21 cellular contexts compared by ENCODE assay signal in genomic region chr15:90565866-90566265, GRCh38. TPM values are rescaled to one million over a fixed set of nuclear protein-coding genes. Genes with fewer than 3 reads are reported as not detected.
DNase-seq lines count a peak whose midpoint lies in the region; ATAC-seq and TF ChIP-seq lines count a peak whose summit lies in the region.
"Had no signal": no experiment of that assay in that cellular context is flagged by ENCODE, and none has a peak within 500 bp of the region (broad histone marks: within the 10 kb centered on the region; RNA-seq: fewer than 3 reads in every experiment).

No MANE protein-coding gene starts in this region.

- H3K79me2 ChIP-seq in PC-3 (ENCODE audit: low read length) (no peaks in the 10 kb centered on the region), osteoblast (ENCODE audit: insufficient read depth, low read length) (peaks cover 52% of the 10 kb centered on the region)

- TF ChIP-seq CTCF in PC-3 (conservative IDR thresholded peaks at IDR 0.05; ENCODE audit: low read depth, low read length) = no peak
- no peak for TF ChIP-seq CTCF in osteoblast (IDR thresholded peaks at IDR 0.05; ENCODE audit: extremely low read depth, low read depth, low read length)

- peaks cover 34% of the 10 kb centered on the region for H3K36me3 Mint-ChIP-seq in activated CD8-positive, alpha-beta memory T cell treated with anti-CD3 and anti-CD28 coated beads, Interleukin-2, amount 10 ng/mL, durations not matched to agents 7 days and 5 days
- peaks cover 15% of the 10 kb centered on the region for H3K36me3 Mint-ChIP-seq in activated CD4-positive, alpha-beta memory T cell treated with anti-CD3 and anti-CD28 coated beads for 36 hours
- H3K36me3 Mint-ChIP-seq in effector memory CD8-positive, alpha-beta T cell (ENCODE audit: insufficient read depth) = peaks cover 8% of the 10 kb centered on the region
- H3K36me3 Mint-ChIP-seq in stimulated activated naive B cell treated with anti-CD40 and anti-IgM and Interleukin-4, amounts not matched to agents 10 μg/mL and 1 μg/mL and 100 μg/mL, for 72 hours = peaks cover 12 to 15% of the 10 kb centered on the region in 2 donors

- H3K27me3 Mint-ChIP-seq in activated CD8-positive, alpha-beta memory T cell treated with anti-CD3 and anti-CD28 coated beads, Interleukin-2, amount 10 ng/mL, durations not matched to agents 7 days and 5 days = no peaks in the 10 kb centered on the region
- H3K27me3 Mint-ChIP-seq in activated CD4-positive, alpha-beta memory T cell treated with anti-CD3 and anti-CD28 coated beads for 36 hours = no peaks in the 10 kb centered on the region
- H3K27me3 Mint-ChIP-seq in effector memory CD8-positive, alpha-beta T cell = no peaks in the 10 kb centered on the region
- no peaks in the 10 kb centered on the region for H3K27me3 Mint-ChIP-seq in stimulated activated naive B cell treated with anti-CD40 and anti-IgM and Interleukin-4, amounts not matched to agents 10 μg/mL and 1 μg/mL and 100 μg/mL, for 72 hours

- H3K27ac Mint-ChIP-seq in activated CD8-positive, alpha-beta memory T cell treated with anti-CD3 and anti-CD28 coated beads, Interleukin-2, amount 10 ng/mL, durations not matched to agents 7 days and 5 days = peak overlapping the region; percentile 95
- peak overlapping the region; percentile 71 for H3K27ac Mint-ChIP-seq in activated CD4-positive, alpha-beta memory T cell treated with anti-CD3 and anti-CD28 coated beads for 36 hours
- no peak overlapping the region for H3K27ac Mint-ChIP-seq in effector memory CD8-positive, alpha-beta T cell
- peak overlapping the region; percentile 72 for H3K27ac Mint-ChIP-seq in stimulated activated naive B cell treated with anti-CD40 and anti-IgM and Interleukin-4, amounts not matched to agents 10 μg/mL and 1 μg/mL and 100 μg/mL, for 72 hours
- H3K27ac Mint-ChIP-seq: endodermal cell had no signal

- H3K27me3 ChIP-seq in PC-3 (ENCODE audit: low read length) = no peaks in the 10 kb centered on the region
- H3K27me3 ChIP-seq in osteoblast (ENCODE audit: insufficient read depth, low read length) = no peaks in the 10 kb centered on the region
- H3K27me3 ChIP-seq: ascending aorta, heart right ventricle, thyroid gland had no signal

- peaks cover 8% of the 10 kb centered on the region for H3K4me1 ChIP-seq in PC-3 (ENCODE audit: insufficient read depth, low read length)
- H3K4me1 ChIP-seq in osteoblast (ENCODE audit: insufficient read depth, low read length) = peaks cover 17% of the 10 kb centered on the region

- H4K20me1 ChIP-seq in PC-3 (ENCODE audit: low read length) (no peaks in the 10 kb centered on the region), osteoblast (ENCODE audit: insufficient read depth, low read length) (no peaks in the 10 kb centered on the region)

- H3K4me2 ChIP-seq in PC-3 (ENCODE audit: low read length) (no peak overlapping the region), osteoblast (ENCODE audit: insufficient read depth, low read length) (no peak overlapping the region)
- H3K4me2 ChIP-seq: A549 had no signal

- no peak overlapping the region for H3K27ac ChIP-seq in PC-3 (ENCODE audit: low read length)
- no peak overlapping the region for H3K27ac ChIP-seq in osteoblast (ENCODE audit: low read depth, low read length)
- H3K27ac ChIP-seq: A549, C4-2B, GM23248 had no signal

- no peak overlapping the region for H3K4me3 ChIP-seq in PC-3 (ENCODE audit: low read length)
- no peak overlapping the region for H3K4me3 ChIP-seq in osteoblast (ENCODE audit: insufficient read depth, low read length)
- H3K4me3 ChIP-seq: A549, ascending aorta, GM23248, heart right ventricle, thyroid gland had no signal

- intact Hi-C loops in activated CD4-positive, alpha-beta memory T cell treated with anti-CD3 and anti-CD28 coated beads for 36 hours (cut with micrococcal nuclease) = no loop called here
- intact Hi-C loops in PC-3 (cut with micrococcal nuclease) = no loop called here

- no peaks in the 10 kb centered on the region for H3K36me3 ChIP-seq in PC-3 (ENCODE audit: low read depth, low read length)
- H3K36me3 ChIP-seq in osteoblast (ENCODE audit: insufficient read depth, low read length) = no peaks in the 10 kb centered on the region
- H3K36me3 ChIP-seq: ascending aorta, heart right ventricle, thyroid gland had no signal

- no peak overlapping the region for H3K9ac ChIP-seq in PC-3 (ENCODE audit: low read length)
- H3K9ac ChIP-seq: GM23248 had no signal

- peaks cover 86% of the 10 kb centered on the region for H3K4me1 Mint-ChIP-seq in activated CD8-positive, alpha-beta memory T cell treated with anti-CD3 and anti-CD28 coated beads, Interleukin-2, amount 10 ng/mL, durations not matched to agents 7 days and 5 days
- H3K4me1 Mint-ChIP-seq in activated CD4-positive, alpha-beta memory T cell treated with anti-CD3 and anti-CD28 coated beads for 36 hours (ENCODE audit: low read depth) = peaks cover 78% of the 10 kb centered on the region
- peaks cover 48 to 69% of the 10 kb centered on the region in 2 donors for H3K4me1 Mint-ChIP-seq in effector memory CD8-positive, alpha-beta T cell (ENCODE audit: low read depth in 2 of 2)
- peaks cover 47 to 77% of the 10 kb centered on the region in 2 donors for H3K4me1 Mint-ChIP-seq in stimulated activated naive B cell treated with anti-CD40 and anti-IgM and Interleukin-4, amounts not matched to agents 10 μg/mL and 1 μg/mL and 100 μg/mL, for 72 hours

- no peaks in the 10 kb centered on the region for H3F3A ChIP-seq in PC-3 (ENCODE audit: low read length, unreplicated experiment)

- CTCF ChIA-PET in activated CD8-positive, alpha-beta memory T cell treated with anti-CD3 and anti-CD28 coated beads, Interleukin-2, amount 10 ng/mL, durations not matched to agents 7 days and 5 days (lab: Charles Lee) = interaction anchor here (1.0 to 1.7 kb wide), 3 partner anchors 15 to 32 kb away, joined by 3 to 4 read pairs (median 3); no protein-coding TSS in a partner anchor
- CTCF ChIA-PET in activated CD4-positive, alpha-beta memory T cell treated with anti-CD3 and anti-CD28 coated beads for 36 hours (lab: Charles Lee) = interaction anchor here (1.0 kb wide), 1 partner anchor 27 kb away, joined by 3 read pairs; no protein-coding TSS in a partner anchor
- CTCF ChIA-PET in PC-3 (lab: Charles Lee) = no interaction called here

- peak; percentile 13 for ATAC-seq in activated CD8-positive, alpha-beta memory T cell treated with anti-CD3 and anti-CD28 coated beads, Interleukin-2, amount 10 ng/mL, durations not matched to agents 7 days and 5 days
- ATAC-seq in effector memory CD8-positive, alpha-beta T cell (replicated peaks) = no peak
- ATAC-seq in stimulated activated naive B cell treated with anti-CD40 and anti-IgM and Interleukin-4, amounts not matched to agents 10 μg/mL and 1 μg/mL and 100 μg/mL, for 72 hours (replicated peaks) = no peak
- no peak for ATAC-seq in PC-3
- no peak for ATAC-seq in HG03039 (IDR thresholded peaks at IDR 0.05; ENCODE audit: unreplicated experiment)
- ATAC-seq: A549; activated T-cell treated with anti-CD3 and anti-CD28 coated beads, Interleukin-2, amount 50 U/mL, for 4 hours had no signal

- POLR2A ChIA-PET in activated CD4-positive, alpha-beta memory T cell treated with anti-CD3 and anti-CD28 coated beads for 36 hours (lab: Charles Lee) = interaction anchor here (1.3 kb wide), 1 partner anchor 13 kb away, joined by 3 read pairs; no protein-coding TSS in a partner anchor
- POLR2A ChIA-PET in PC-3 (lab: Charles Lee; ENCODE audit: unreplicated experiment) = no interaction called here

- BruUV-seq in PC-3 (replicated peaks; lab: Mats Ljungman, UMichigan) = no TSS peak

- H3K9me3 ChIP-seq in PC-3 (ENCODE audit: low read length) (no peaks in the 10 kb centered on the region), osteoblast (ENCODE audit: low read depth, low read length) (no peaks in the 10 kb centered on the region)
- H3K9me3 ChIP-seq: A549, ascending aorta, thyroid gland had no signal

- H2AFZ ChIP-seq in PC-3 (ENCODE audit: low read length) (no peak overlapping the region), osteoblast (ENCODE audit: low read length) (no peak overlapping the region)
- H2AFZ ChIP-seq: GM23248 had no signal

- no peaks in the 10 kb centered on the region for H3K9me2 ChIP-seq in PC-3 (replicated peaks; ENCODE audit: low read length)

- no peaks in the 10 kb centered on the region for H3K9me3 Mint-ChIP-seq in activated CD8-positive, alpha-beta memory T cell treated with anti-CD3 and anti-CD28 coated beads, Interleukin-2, amount 10 ng/mL, durations not matched to agents 7 days and 5 days (ENCODE audit: low read depth)
- no peaks in the 10 kb centered on the region for H3K9me3 Mint-ChIP-seq in activated CD4-positive, alpha-beta memory T cell treated with anti-CD3 and anti-CD28 coated beads for 36 hours
- no peaks in the 10 kb centered on the region for H3K9me3 Mint-ChIP-seq in effector memory CD8-positive, alpha-beta T cell
- H3K9me3 Mint-ChIP-seq in stimulated activated naive B cell treated with anti-CD40 and anti-IgM and Interleukin-4, amounts not matched to agents 10 μg/mL and 1 μg/mL and 100 μg/mL, for 72 hours = no peaks in the 10 kb centered on the region
- H3K9me3 Mint-ChIP-seq: activated T-cell treated with anti-CD3 and anti-CD28 coated beads, Interleukin-2, amount 50 U/mL, for 4 hours; endodermal cell had no signal

- H3K4me3 Mint-ChIP-seq in activated CD8-positive, alpha-beta memory T cell treated with anti-CD3 and anti-CD28 coated beads, Interleukin-2, amount 10 ng/mL, durations not matched to agents 7 days and 5 days = peak overlapping the region; percentile 30
- H3K4me3 Mint-ChIP-seq in activated CD4-positive, alpha-beta memory T cell treated with anti-CD3 and anti-CD28 coated beads for 36 hours = no peak overlapping the region
- H3K4me3 Mint-ChIP-seq in effector memory CD8-positive, alpha-beta T cell = peak overlapping the region; percentile 30 to 39
- no peak overlapping the region for H3K4me3 Mint-ChIP-seq in stimulated activated naive B cell treated with anti-CD40 and anti-IgM and Interleukin-4, amounts not matched to agents 10 μg/mL and 1 μg/mL and 100 μg/mL, for 72 hours
- H3K4me3 Mint-ChIP-seq: activated T-cell treated with anti-CD3 and anti-CD28 coated beads, Interleukin-2, amount 50 U/mL, for 4 hours; endodermal cell had no signal

- DNase-seq in activated CD8-positive, alpha-beta memory T cell treated with anti-CD3 and anti-CD28 coated beads, Interleukin-2, amount 10 ng/mL, durations not matched to agents 7 days and 5 days = no peak
- DNase-seq in activated CD8-positive, alpha-beta memory T cell treated with anti-CD3 and anti-CD28 coated beads, Interleukin-2, amount 50 U/mL, for 4 hours = no peak
- no peak for DNase-seq in activated CD4-positive, alpha-beta memory T cell treated with anti-CD3 and anti-CD28 coated beads for 36 hours
- no peak for DNase-seq in effector memory CD8-positive, alpha-beta T cell
- DNase-seq in stimulated activated naive B cell treated with anti-CD40 and anti-IgM and Interleukin-4, amounts not matched to agents 10 μg/mL and 1 μg/mL and 100 μg/mL, for 72 hours = no peak
- DNase-seq in PC-3 = no peak
- no peak for DNase-seq in osteoblast (ENCODE audit: insufficient read length, low spot score, missing footprints)
- DNase-seq: activated T-cell treated with anti-CD3 and anti-CD28 coated beads, Interleukin-2, amount 50 U/mL, for 4 hours; DMS79 treated with DMSO at 0.1 percent for 48 hours; endodermal cell; GM23248; heart right ventricle; mammary epithelial cell; NCI-H1436 treated with DMSO at 0.1 percent for 48 hours; posterior cingulate gyrus; stimulated activated CD4-positive, alpha-beta T cell treated with anti-CD3 and anti-CD28 coated beads, Interleukin-4, amount 100 ng/mL, for 24 hours; thyroid gland had no signal

RNA-seq across cellular contexts. Expression of gene CRTC3, which starts 36.1 kb away (rescaled TPM):
- total RNA-seq in activated CD8-positive, alpha-beta memory T cell treated with anti-CD3 and anti-CD28 coated beads, Interleukin-2, amount 10 ng/mL, durations not matched to agents 7 days and 5 days = 10 to 100 TPM; 62.3 to 79.1 TPM
- total RNA-seq in activated CD4-positive, alpha-beta memory T cell treated with anti-CD3 and anti-CD28 coated beads for 36 hours = 10 to 100 TPM; 34.7 to 37.8 TPM
- total RNA-seq in PC-3 (2014; rRNA removed) = 12.4 and 18.8 TPM in 2 replicates
- total RNA-seq in osteoblast = 25.0 and 29.2 TPM in 2 replicates

Comparison
In these comparisons a context has a peak if more than half of its experiments do, and no peak if none do; other contexts are left out.
1. H3K27ac Mint-ChIP-seq: peak in activated CD8-positive, alpha-beta memory T cell treated with anti-CD3 and anti-CD28 coated beads, Interleukin-2, amount 10 ng/mL, durations not matched to agents 7 days and 5 days (single experiment), activated CD4-positive, alpha-beta memory T cell treated with anti-CD3 and anti-CD28 coated beads for 36 hours (single experiment) and stimulated activated naive B cell treated with anti-CD40 and anti-IgM and Interleukin-4, amounts not matched to agents 10 μg/mL and 1 μg/mL and 100 μg/mL, for 72 hours (single experiment); none in effector memory CD8-positive, alpha-beta T cell (0 of 2).
2. H3K4me3 Mint-ChIP-seq: peak in activated CD8-positive, alpha-beta memory T cell treated with anti-CD3 and anti-CD28 coated beads, Interleukin-2, amount 10 ng/mL, durations not matched to agents 7 days and 5 days (single experiment) and effector memory CD8-positive, alpha-beta T cell (2 of 2); none in activated CD4-positive, alpha-beta memory T cell treated with anti-CD3 and anti-CD28 coated beads for 36 hours (single experiment) and stimulated activated naive B cell treated with anti-CD40 and anti-IgM and Interleukin-4, amounts not matched to agents 10 μg/mL and 1 μg/mL and 100 μg/mL, for 72 hours (0 of 2).